17 cellular contexts compared by ENCODE assay signal in genomic region chr9:34710023-34710422, GRCh38. TPM values are rescaled to one million over a fixed set of nuclear protein-coding genes. Genes with fewer than 3 reads are reported as not detected.
DNase-seq lines count a peak whose midpoint lies in the region; ATAC-seq, FAIRE-seq and TF ChIP-seq lines count a peak whose summit lies in the region.
"Had no signal": no experiment of that assay in that cellular context is flagged by ENCODE, and none has a peak within 500 bp of the region (broad histone marks: within the 10 kb centered on the region; RNA-seq: fewer than 3 reads in every experiment).

CCL21 (minus strand) TSS chr9:34710136; CDS start chr9:34710066, 70 bp downstream.

- TF ChIP-seq EP300 in HepG2 (IDR thresholded peaks at IDR 0.05; ENCODE audit: low read depth in 2 of 2, low read length in 2 of 2): no peak
- TF ChIP-seq EP300 in HepG2 (CRISPR knock-in tag; IDR thresholded peaks at IDR 0.05; ENCODE audit: borderline replicate concordance): no peak

- H3K9me3 Mint-ChIP-seq in activated naive CD4-positive, alpha-beta T cell treated with anti-CD3 and anti-CD28 coated beads, Interleukin-2, amount 50 U/mL, for 72 hours: no peaks in the 10 kb centered on the region
- H3K9me3 Mint-ChIP-seq: activated naive CD8-positive, alpha-beta T cell treated with anti-CD3 and anti-CD28 coated beads, Interleukin-2, amount 10 ng/mL, durations not matched to agents 7 days and 5 days; neural progenitor cell; type B pancreatic cell had no signal

- no peaks in the 10 kb centered on the region for H3K36me3 ChIP-seq in liver (ENCODE audit: control insufficient read depth in 4 of 4, insufficient read depth in 3 of 4, low read depth in 1 of 4, low read length in 3 of 4)
- no peaks in the 10 kb centered on the region for H3K36me3 ChIP-seq in HepG2 (replicated peaks in 1 of 2; ENCODE audit: control insufficient read depth in 1 of 2, insufficient read depth in 2 of 2, low read length in 2 of 2)
- H3K36me3 ChIP-seq in neuronal stem cell (replicated peaks in 1 of 2; ENCODE audit: control insufficient read depth in 2 of 2, insufficient read depth in 2 of 2, low read length in 2 of 2): no peaks in the 10 kb centered on the region
- H3K36me3 ChIP-seq: neural progenitor cell had no signal

- no peaks in the 10 kb centered on the region for H3K27me3 ChIP-seq in liver (ENCODE audit: control insufficient read depth in 4 of 4, insufficient read depth in 4 of 4, low read length in 3 of 4)
- peaks cover 0 to 1% of the 10 kb centered on the region in 2 experiments; a peak in 3 of 5 replicates for H3K27me3 ChIP-seq in HepG2 (ENCODE audit: control insufficient read depth in 1 of 2, insufficient read depth in 2 of 2, low read length in 2 of 2)
- H3K27me3 ChIP-seq in neuronal stem cell (ENCODE audit: control insufficient read depth in 3 of 3, insufficient read depth in 3 of 3, low read depth in 1 of 3, low read length in 3 of 3): peaks cover 0 to 23% (median 0%) of the 10 kb centered on the region in 3 experiments
- H3K27me3 ChIP-seq: foreskin keratinocyte, neural progenitor cell had no signal

- no peaks in the 10 kb centered on the region for H4K20me1 ChIP-seq in HepG2 (ENCODE audit: insufficient read depth, low read length)

- in situ Hi-C loops in HepG2 (cut with HindIII; ENCODE audit: extremely low pct_ligation_motif_present, low pct_unique_long_range_greater_than_20kb): no loop called here

- BruUV-seq in HepG2 (replicated peaks; lab: Mats Ljungman, UMichigan): no TSS peak

- no peak for TF ChIP-seq POLR2A in HepG2 (IDR thresholded peaks at IDR 0.05; ENCODE audit: insufficient read depth in 1 of 2, low read depth in 2 of 2, low read length in 2 of 2)
- TF ChIP-seq POLR2A in erythroblast (IDR thresholded peaks at IDR 0.05; ENCODE audit: low read length): no peak

- DNase-seq in HepG2 (ENCODE audit: low spot score) (no peak), cardiac septum (ENCODE audit: low spot score) (peak; percentile 86), neuronal stem cell (ENCODE audit: low spot score) (no peak), foreskin fibroblast (no peak), erythroblast (lab: John Stamatoyannopoulos, UW) (no peak), LoVo (ENCODE audit: low spot score) (no peak)
- no peak for DNase-seq in activated naive CD4-positive, alpha-beta T cell treated with anti-CD3 and anti-CD28 coated beads, Interleukin-2, amount 50 U/mL, for 72 hours (ENCODE audit: low spot score in 2 of 2)
- DNase-seq: ACHN; activated naive CD8-positive, alpha-beta T cell treated with anti-CD3 and anti-CD28 coated beads, Interleukin-2, amount 10 ng/mL, durations not matched to agents 7 days and 5 days; foreskin keratinocyte; SHP77 treated with DMSO at 0.1 percent for 48 hours had no signal

- H3K4me1 ChIP-seq in liver (ENCODE audit: control insufficient read depth in 4 of 4, insufficient read depth in 4 of 4, low read length in 3 of 4) (peaks cover 0 to 10% (median 2%) of the 10 kb centered on the region in 4 donors), HepG2 (ENCODE audit: insufficient read depth, low read length) (no peaks in the 10 kb centered on the region), neuronal stem cell (ENCODE audit: control insufficient read depth in 2 of 2, insufficient read depth in 1 of 2, low read depth in 1 of 2, low read length in 2 of 2) (peaks cover 0 to 2% of the 10 kb centered on the region in 2 donors)
- H3K4me1 ChIP-seq: neural progenitor cell had no signal

- no peak for ATAC-seq in HepG2
- no peak for ATAC-seq in activated naive CD4-positive, alpha-beta T cell treated with anti-CD3 and anti-CD28 coated beads, Interleukin-2, amount 50 U/mL, for 72 hours
- ATAC-seq: foreskin keratinocyte had no signal

- peak within 1 kb of the TSS; percentile 1 for H3K18ac ChIP-seq in neuronal stem cell (ENCODE audit: low read length)

- no peak within 1 kb of the TSS for H3K27ac Mint-ChIP-seq in activated naive CD4-positive, alpha-beta T cell treated with anti-CD3 and anti-CD28 coated beads, Interleukin-2, amount 50 U/mL, for 72 hours
- H3K27ac Mint-ChIP-seq: activated naive CD8-positive, alpha-beta T cell treated with anti-CD3 and anti-CD28 coated beads, Interleukin-2, amount 10 ng/mL, durations not matched to agents 7 days and 5 days; neural progenitor cell; type B pancreatic cell had no signal

- intact Hi-C loops in HepG2 (cut with micrococcal nuclease; ENCODE audit: unreplicated experiment) (no loop called here), cardiac septum (cut with DNase I) (no loop called here)

- H3K9ac ChIP-seq in liver (ENCODE audit: low read depth in 1 of 2, low read length in 2 of 2) (no peak within 1 kb of the TSS), HepG2 (ENCODE audit: insufficient read depth, low read depth, low read length) (no peak within 1 kb of the TSS), neuronal stem cell (ENCODE audit: low read depth, low read length, poor library complexity) (no peak within 1 kb of the TSS)
- H3K9ac ChIP-seq: neural progenitor cell had no signal

- H3K27ac ChIP-seq in liver (ENCODE audit: low read depth in 1 of 2, low read length in 2 of 2) (peak within 1 kb of the TSS in 1 of 2 donors; percentile 13), HepG2 (ENCODE audit: extremely low read length, insufficient read depth, low read length) (no peak within 1 kb of the TSS), neuronal stem cell (replicated peaks; ENCODE audit: low read length) (no peak within 1 kb of the TSS)
- H3K27ac ChIP-seq: foreskin keratinocyte, neural progenitor cell, VCaP had no signal

- no peak within 1 kb of the TSS for H2AK5ac ChIP-seq in neuronal stem cell (ENCODE audit: low read depth, low read length)

- no peak within 1 kb of the TSS for H2BK120ac ChIP-seq in neuronal stem cell (ENCODE audit: low read depth, low read length)

- no peaks in the 10 kb centered on the region for H3K36me3 Mint-ChIP-seq in activated naive CD4-positive, alpha-beta T cell treated with anti-CD3 and anti-CD28 coated beads, Interleukin-2, amount 50 U/mL, for 72 hours
- H3K36me3 Mint-ChIP-seq: activated naive CD8-positive, alpha-beta T cell treated with anti-CD3 and anti-CD28 coated beads, Interleukin-2, amount 10 ng/mL, durations not matched to agents 7 days and 5 days; neural progenitor cell; type B pancreatic cell had no signal

- no peak for FAIRE-seq in HepG2 (lab: Jason Lieb, UNC)
- FAIRE-seq: colon had no signal

- POLR2A ChIA-PET in HepG2 (lab: Yijun Ruan, JAX): interaction anchor here (0.7 kb wide), 1 partner anchor 57 kb away, joined by 3 read pairs; no protein-coding TSS in a partner anchor

- no peak for TF ChIP-seq RAD21 in liver (IDR thresholded peaks at IDR 0.05)
- TF ChIP-seq RAD21 in HepG2 (CRISPR knock-in tag; IDR thresholded peaks at IDR 0.05): no peak

- no peak within 1 kb of the TSS for H3K4ac ChIP-seq in neuronal stem cell (ENCODE audit: low read length)

- TF ChIP-seq CTCF in liver (IDR thresholded peaks at IDR 0.05; ENCODE audit: low read depth, low read length, missing input control) (no peak), HepG2 (CRISPR knock-in tag; IDR thresholded peaks at IDR 0.05) (no peak), foreskin fibroblast (IDR thresholded peaks at IDR 0.05; ENCODE audit: low read depth, low read length) (no peak)

- no peak within 1 kb of the TSS for H4K91ac ChIP-seq in neuronal stem cell (ENCODE audit: low read depth, low read length, poor library complexity)

- H3K79me2 ChIP-seq in HepG2 (ENCODE audit: insufficient read depth, low read length): no peaks in the 10 kb centered on the region

- CTCF ChIA-PET in HepG2 (lab: Yijun Ruan, JAX; ENCODE audit: low intra/inter-chr PET ratio, low total read pairs): no interaction called here

- H2BK15ac ChIP-seq in neuronal stem cell (ENCODE audit: low read length): no peak within 1 kb of the TSS

- no peak within 1 kb of the TSS for H3K23ac ChIP-seq in neuronal stem cell (ENCODE audit: low read depth, low read length, poor library complexity)

- H4K8ac ChIP-seq in neuronal stem cell (ENCODE audit: low read depth, low read length): no peak within 1 kb of the TSS

- no peak within 1 kb of the TSS for H2BK12ac ChIP-seq in neuronal stem cell (ENCODE audit: low read length)

- WGBS in liver: 64% methylated on average over 2 of the region's 2 CpGs
- 41% methylated on average over 2 of the region's 2 CpGs for WGBS in HepG2 (ENCODE audit: low lambda C conversion rate)
- no CpG with 5 or more reads among the region's 2 CpGs for WGBS in neuronal stem cell (ENCODE audit: extremely low coverage in 2 of 2, insufficient read length in 2 of 2, insufficient replicate concordance in 1 of 2), 2 donors

- H3K4me3 ChIP-seq in liver (ENCODE audit: low read depth in 1 of 3, low read length in 3 of 3) (no peak within 1 kb of the TSS), HepG2 (replicated peaks in 1 of 3; ENCODE audit: insufficient read depth in 1 of 3, low read depth in 2 of 3, low read length in 3 of 3) (no peak within 1 kb of the TSS), neuronal stem cell (ENCODE audit: low read length in 2 of 2) (no peak within 1 kb of the TSS), foreskin fibroblast (ENCODE audit: low read depth in 1 of 2, low read length in 2 of 2) (no peak within 1 kb of the TSS)
- H3K4me3 ChIP-seq: neural progenitor cell had no signal

- H2AFZ ChIP-seq in HepG2 (ENCODE audit: low read length) (no peak within 1 kb of the TSS), neuronal stem cell (ENCODE audit: low read length) (no peak within 1 kb of the TSS)
- H2AFZ ChIP-seq: neural progenitor cell had no signal

- H3K9me3 ChIP-seq in liver (ENCODE audit: control insufficient read depth in 4 of 4, low read length in 3 of 4): no peaks in the 10 kb centered on the region
- no peaks in the 10 kb centered on the region for H3K9me3 ChIP-seq in HepG2 (ENCODE audit: low read length)
- peaks cover 0 to 3% of the 10 kb centered on the region in 2 donors for H3K9me3 ChIP-seq in neuronal stem cell (replicated peaks in 1 of 2; ENCODE audit: control insufficient read depth in 2 of 2, insufficient read depth in 1 of 2, low read depth in 1 of 2, low read length in 2 of 2)

- H3K14ac ChIP-seq in neuronal stem cell (ENCODE audit: low read length): no peak within 1 kb of the TSS

- H2BK5ac ChIP-seq in neuronal stem cell (ENCODE audit: low read length): no peak within 1 kb of the TSS

- H3K79me1 ChIP-seq in neuronal stem cell (ENCODE audit: low read depth, low read length): no peaks in the 10 kb centered on the region

- H3K4me2 ChIP-seq in HepG2 (ENCODE audit: low read depth, low read length) (no peak within 1 kb of the TSS), neuronal stem cell (ENCODE audit: insufficient read depth, low read length, poor library complexity, severe bottlenecking) (no peak within 1 kb of the TSS)
- H3K4me2 ChIP-seq: neural progenitor cell had no signal

RNA-seq across cellular contexts. Expression of gene CCL21, which starts in this region (rescaled TPM):
- 1 to 10 TPM; 2.2 to 4.5 TPM for total RNA-seq in liver
- 10 to 100 TPM; 16.7 to 31.0 TPM for polyA plus RNA-seq in liver
- not detected in 2 replicates for total RNA-seq in HepG2 (2016; rRNA removed; fragmentation: Illumina TruSeq; extraction: Trizol)
- not detected in 2 replicates for total RNA-seq in HepG2 (2016; cell fraction: cytosol; rRNA removed; fragmentation: Illumina TruSeq; extraction: Trizol; ENCODE audit: low read depth)
- not detected in 2 replicates for total RNA-seq in HepG2 (2016; cell fraction: insoluble cytoplasmic fraction; rRNA removed; fragmentation: Illumina TruSeq; extraction: Trizol)
- not detected in 2 replicates for total RNA-seq in HepG2 (2016; cell fraction: membrane; rRNA removed; fragmentation: Illumina TruSeq; extraction: Trizol)
- total RNA-seq in HepG2 (2016; cell fraction: nucleus; rRNA removed; fragmentation: Illumina TruSeq; extraction: Trizol): not detected in 2 replicates
- polyA plus RNA-seq in HepG2 (2011; rRNA removed): not detected in 2 replicates
- polyA plus RNA-seq in HepG2 (2011; cell fraction: cytosol; rRNA removed): not detected in 2 replicates
- not detected in 2 replicates for polyA plus RNA-seq in HepG2 (2011; cell fraction: nucleus; rRNA removed)
- not detected in 2 replicates for polyA plus RNA-seq in HepG2 (2012)
- not detected in 2 replicates for polyA plus RNA-seq in HepG2 (2016; cell fraction: cytosol; fragmentation: Illumina TruSeq; extraction: Trizol; ENCODE audit: low read depth)
- not detected in 2 replicates for polyA plus RNA-seq in HepG2 (2016; cell fraction: insoluble cytoplasmic fraction; fragmentation: Illumina TruSeq; extraction: Trizol; ENCODE audit: low read depth)
- polyA plus RNA-seq in HepG2 (2016; cell fraction: membrane; fragmentation: Illumina TruSeq; extraction: Trizol; ENCODE audit: low read depth): not detected in 2 replicates
- polyA plus RNA-seq in HepG2 (2016; cell fraction: nucleus; fragmentation: Illumina TruSeq; extraction: Trizol; ENCODE audit: insufficient read depth, low read depth): not detected in 2 replicates
- polyA minus RNA-seq in HepG2 (2011; rRNA and poly(A)+ RNA removed; ENCODE audit: low replicate concordance): not detected in 2 replicates
- not detected in 2 replicates for polyA minus RNA-seq in HepG2 (2011; cell fraction: cytosol; rRNA and poly(A)+ RNA removed)
- not detected in 2 replicates for polyA minus RNA-seq in HepG2 (2011; cell fraction: nucleus; rRNA and poly(A)+ RNA removed)
- total RNA-seq in cardiac septum: 30.1 TPM
- polyA plus RNA-seq in neuronal stem cell (2013, experiment 1 of 2): not detected
- not detected for polyA plus RNA-seq in neuronal stem cell (2013, experiment 2 of 2)
- not detected for total RNA-seq in activated naive CD4-positive, alpha-beta T cell treated with anti-CD3 and anti-CD28 coated beads, Interleukin-2, amount 50 U/mL, for 72 hours
- total RNA-seq: activated naive CD8-positive, alpha-beta T cell treated with anti-CD3 and anti-CD28 coated beads, Interleukin-2, amount 10 ng/mL, durations not matched to agents 7 days and 5 days; foreskin keratinocyte; kidney epithelial cell had no signal

Comparison
In these comparisons a context has a peak if more than half of its experiments do, and no peak if none do; other contexts are left out.
1. RNA of gene CCL21 (polyA plus RNA-seq): 16.7 to 31.0 TPM in liver; not detected in HepG2; every median in the first group is over 10 times any median in the second.